Comparison of ENCODE assay signal across 8 cellular contexts in genomic region chr11:3786781-3787428, GRCh38. TPM values are rescaled to one million over a fixed set of nuclear protein-coding genes. Genes with fewer than 3 reads are reported as not detected.
DNase-seq lines count a peak whose midpoint lies in the region; ATAC-seq and TF ChIP-seq lines count a peak whose summit lies in the region.

No MANE protein-coding gene starts in this region.

- H3K27ac ChIP-seq in SK-N-MC (peak overlapping the region; percentile 20; the same call in 1 of the 2 replicates), suprapubic skin (no peak overlapping the region)

- WGBS in suprapubic skin, result 68% methylated on average over 8 of the region's 8 CpGs

- H3K36me3 Mint-ChIP-seq in endothelial cell (ENCODE audit: low read depth, unreplicated experiment), result peaks cover 3% of the 10 kb centered on the region

- H3K36me3 ChIP-seq in SK-N-MC (ENCODE audit: insufficient read depth, low read length) (peaks cover 28% of the 10 kb centered on the region), suprapubic skin (peaks cover 14% of the 10 kb centered on the region)

- no peak for TF ChIP-seq POLR2A in suprapubic skin (IDR thresholded peaks at IDR 0.05)

- no peak for TF ChIP-seq EP300 in suprapubic skin (IDR thresholded peaks at IDR 0.05)

- H3K4me3 ChIP-seq in SK-N-MC (no peak overlapping the region), suprapubic skin (no peak overlapping the region)

- H3K4me1 ChIP-seq in suprapubic skin, result peaks cover 13% of the 10 kb centered on the region

- no peak overlapping the region for H3K4me3 Mint-ChIP-seq in endothelial cell (ENCODE audit: unreplicated experiment)

- H3K9me3 ChIP-seq in SK-N-MC (ENCODE audit: low read depth, low read length) (no peaks in the 10 kb centered on the region), suprapubic skin (no peaks in the 10 kb centered on the region)

- H3K9ac ChIP-seq in SK-N-MC (ENCODE audit: insufficient read length), result no peak overlapping the region

- H3K9me3 Mint-ChIP-seq in endothelial cell (ENCODE audit: unreplicated experiment), result no peaks in the 10 kb centered on the region

- TF ChIP-seq CTCF in endothelial cell (IDR thresholded peaks at IDR 0.05; ENCODE audit: unreplicated experiment), result no peak
- no peak for TF ChIP-seq CTCF in omental fat pad (IDR thresholded peaks at IDR 0.05)
- TF ChIP-seq CTCF in suprapubic skin (IDR thresholded peaks at IDR 0.05), result no peak

- peak; percentile 52 for ATAC-seq in omental fat pad (ENCODE audit: low FRiP score)
- ATAC-seq in HG03095 (IDR thresholded peaks at IDR 0.05; ENCODE audit: unreplicated experiment), result no peak
- no peak for ATAC-seq in GM21717 (IDR thresholded peaks at IDR 0.05; ENCODE audit: unreplicated experiment)

- peaks cover 11% of the 10 kb centered on the region for H3K4me1 Mint-ChIP-seq in endothelial cell (ENCODE audit: unreplicated experiment)

- no peaks in the 10 kb centered on the region for H3K27me3 ChIP-seq in suprapubic skin

- DNase-seq in NCI-H2196 (lab: John Stamatoyannopoulos, UW; ENCODE audit: unreplicated experiment), result peak; percentile 17
- no peak for DNase-seq in NCI-H2196 treated with DMSO at 0.1 percent for 48 hours (lab: John Stamatoyannopoulos, UW; ENCODE audit: unreplicated experiment)
- no peak for DNase-seq in SK-N-MC (ENCODE audit: low read depth, low spot score)
- no peak for DNase-seq in endothelial cell (ENCODE audit: low spot score)
- DNase-seq in omental fat pad (ENCODE audit: low spot score), result no peak
- DNase-seq in suprapubic skin (ENCODE audit: low spot score in 2 of 2), result no peak

- peaks cover 2% of the 10 kb centered on the region for H3K27me3 Mint-ChIP-seq in endothelial cell (ENCODE audit: unreplicated experiment)

- H3K27ac Mint-ChIP-seq in endothelial cell (ENCODE audit: unreplicated experiment), result peak overlapping the region; percentile 50

RNA-seq across cellular contexts. Expression of gene NUP98, which starts 10.4 kb away (rescaled TPM):
- total RNA-seq in endothelial cell (ENCODE audit: unreplicated experiment) (59.9 TPM), omental fat pad (100 to 1,000 TPM in 2 of 4 donors, 10 to 100 TPM in 2; 73.8 to 205 (median 110) TPM), suprapubic skin (100 to 1,000 TPM in 3 of 4 donors, 10 to 100 TPM in 1; 91.5 to 122 (median 115) TPM)

RNA-seq across cellular contexts. Expression of gene PGAP2, which starts 21.5 kb away (rescaled TPM):
- total RNA-seq in endothelial cell (ENCODE audit: unreplicated experiment) (22.7 TPM), omental fat pad (10 to 100 TPM in 2 of 4 donors, 1 to 10 TPM in 2; 6.2 to 12.3 (median 10.2) TPM), suprapubic skin (10 to 100 TPM; 55.4 to 81.2 (median 66.7) TPM)

RNA-seq across cellular contexts. Expression of gene RHOG, which starts 53.9 kb away (rescaled TPM):
- total RNA-seq in endothelial cell (ENCODE audit: unreplicated experiment), result 76.5 TPM
- total RNA-seq in omental fat pad, result 10 to 100 TPM; 53.2 to 90.3 (median 67.8) TPM
- total RNA-seq in suprapubic skin, result 10 to 100 TPM; 36.6 to 47.3 (median 39.3) TPM
